In the genomic region with DNA sequence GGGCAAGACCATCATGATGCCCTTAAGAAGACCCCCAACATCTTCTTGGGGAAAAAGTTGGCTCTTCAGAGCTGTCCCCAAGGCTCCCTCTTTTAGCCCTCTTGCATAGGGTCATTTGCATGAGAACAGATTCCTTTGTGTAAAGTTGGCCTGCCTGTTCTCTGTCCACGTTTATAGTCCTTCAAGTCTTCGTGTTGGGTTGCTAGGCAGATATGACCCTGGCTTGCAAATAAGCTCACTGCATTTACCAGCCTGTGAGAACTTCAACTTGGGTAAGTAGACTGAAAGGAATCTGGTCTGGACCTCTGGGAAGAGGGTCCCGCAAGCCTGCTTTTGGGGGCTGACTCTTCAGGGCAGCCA, we compare ENCODE assay signal across 1 cellular context.
A peak's percentile ranks its signal among the peaks of the same experiment; 100 is the strongest.
TF ChIP-seq lines count a peak whose summit lies in the region.

No MANE protein-coding gene starts in this region.

TF ChIP-seq in HepG2, 621 proteins besides CTCF, POLR2A, EP300 and RAD21:
- no peak for TF ChIP-seq NBN (conservative IDR thresholded peaks at IDR 0.05)
- peak; percentile 96 for TF ChIP-seq RFX5 (IDR thresholded peaks at IDR 0.05; ENCODE audit: low read depth, low read length)
- TF ChIP-seq PRDM15 (CRISPR knock-in tag; IDR thresholded peaks at IDR 0.05), result no peak
